In genomic region chr21:16419188-16419874, GRCh38 we compare ENCODE assay signal across 8 cellular contexts.
DNase-seq lines count a peak whose midpoint lies in the region; ATAC-seq, FAIRE-seq and TF ChIP-seq lines count a peak whose summit lies in the region.

No MANE protein-coding gene starts in this region.

- no peaks in the 10 kb centered on the region for H3K9me3 ChIP-seq in CD8-positive, alpha-beta T cell (ENCODE audit: low read length)

- H3K27me3 Mint-ChIP-seq in CD8-positive, alpha-beta T cell (ENCODE audit: low read depth): no peaks in the 10 kb centered on the region

- no peaks in the 10 kb centered on the region for H3K4me1 ChIP-seq in CD8-positive, alpha-beta T cell (ENCODE audit: insufficient read depth, low read length)

- no peak overlapping the region for H3K27ac ChIP-seq in CD8-positive, alpha-beta T cell (ENCODE audit: low read depth, low read length)

- H3K9me3 Mint-ChIP-seq in CD8-positive, alpha-beta T cell: no peaks in the 10 kb centered on the region

- no peak for FAIRE-seq in GM12891 (lab: Jason Lieb, UNC)

- TF ChIP-seq CTCF in CD8-positive, alpha-beta T cell (IDR thresholded peaks at IDR 0.05): no peak

- DNase-seq in HPDE6-E6E7 (ENCODE audit: extremely low spot score) (peak; percentile 6), anterior cingulate cortex (lab: John Stamatoyannopoulos, UW) (peak in 54 of 58 donors; percentile 1 to 72 (median 41)), iPS-NIHi7 (ENCODE audit: extremely low spot score) (peak; percentile 7), smooth muscle cell of the brain vasculature (ENCODE audit: low read depth, low spot score) (peak; percentile 84), NCI-H1930 (lab: John Stamatoyannopoulos, UW) (no peak), GM12891 (ENCODE audit: insufficient read length, low spot score) (no peak), RPMI8226 (no peak)
- no peak for DNase-seq in CD8-positive, alpha-beta T cell

- no peak for TF ChIP-seq POLR2A in GM12891 (IDR thresholded peaks at IDR 0.05; ENCODE audit: low read depth, low read length)

- no peaks in the 10 kb centered on the region for H3K27me3 ChIP-seq in CD8-positive, alpha-beta T cell (ENCODE audit: insufficient read depth, low read length)

- CTCF ChIA-PET in CD8-positive, alpha-beta T cell (lab: Charles Lee): no interaction called here

- no peaks in the 10 kb centered on the region for H3K36me3 ChIP-seq in CD8-positive, alpha-beta T cell (ENCODE audit: insufficient read depth, low read length)

- H3K4me1 Mint-ChIP-seq in CD8-positive, alpha-beta T cell (ENCODE audit: low read depth): no peaks in the 10 kb centered on the region

- H3K4me3 ChIP-seq in CD8-positive, alpha-beta T cell (ENCODE audit: low read depth, low read length): no peak overlapping the region

- no peaks in the 10 kb centered on the region for H3K36me3 Mint-ChIP-seq in CD8-positive, alpha-beta T cell

- POLR2A ChIA-PET in CD8-positive, alpha-beta T cell (lab: Charles Lee): no interaction called here

- intact Hi-C loops in CD8-positive, alpha-beta T cell (cut with DNase I, micrococcal nuclease): no loop called here

- no peak for ATAC-seq in CD8-positive, alpha-beta T cell

- H3K4me3 Mint-ChIP-seq in CD8-positive, alpha-beta T cell: no peak overlapping the region

- no peak overlapping the region for H3K27ac Mint-ChIP-seq in CD8-positive, alpha-beta T cell

TF ChIP-seq in GM12891, 5 proteins besides CTCF, POLR2A, EP300 and RAD21:
- TF ChIP-seq PAX5 (IDR thresholded peaks at IDR 0.05; ENCODE audit: insufficient read depth, low read length, severe bottlenecking) (no peak), SPI1 (IDR thresholded peaks at IDR 0.05; ENCODE audit: low read depth, low read length) (no peak), TAF1 (IDR thresholded peaks at IDR 0.05; ENCODE audit: low read depth, low read length) (no peak), POLR2AphosphoS5 (IDR thresholded peaks at IDR 0.05; ENCODE audit: low read depth, low read length) (no peak), POU2F2 (IDR thresholded peaks at IDR 0.05; ENCODE audit: low read depth, low read length) (no peak)

Comparison
In these comparisons a context has a peak if more than half of its experiments do, and no peak if none do; other contexts are left out.
1. DNase-seq: peak in HPDE6-E6E7 (single experiment), anterior cingulate cortex (54 of 58), iPS-NIHi7 (single experiment) and smooth muscle cell of the brain vasculature (single experiment); none in NCI-H1930 (0 of 2), CD8-positive, alpha-beta T cell (0 of 7), GM12891 (single experiment) and RPMI8226 (single experiment).